Comparison of ENCODE assay signal across 8 cellular contexts in genomic region chr16:48384305-48384981, GRCh38. TPM values are rescaled to one million over a fixed set of nuclear protein-coding genes. Genes with fewer than 3 reads are reported as not detected.
DNase-seq lines count a peak whose midpoint lies in the region; ATAC-seq and TF ChIP-seq lines count a peak whose summit lies in the region.

No MANE protein-coding gene starts in this region.

- H3K4me2 ChIP-seq in HCT116 (ENCODE audit: low read length) (peak overlapping the region; percentile 98), Loucy (ENCODE audit: low read depth, low read length, poor library complexity, severe bottlenecking) (peak overlapping the region; percentile 80), mesendoderm (ENCODE audit: low read length) (peak overlapping the region; percentile 63)

- peak overlapping the region; percentile 91 for H3K4me3 Mint-ChIP-seq in activated CD8-positive, alpha-beta T cell treated with anti-CD3 and anti-CD28 coated beads for 36 hours
- peak overlapping the region; percentile 95 for H3K4me3 Mint-ChIP-seq in endodermal cell

- H3K27me3 ChIP-seq in HCT116 (ENCODE audit: insufficient read depth, low read length) (no peaks in the 10 kb centered on the region), Loucy (ENCODE audit: insufficient read depth, low read length, poor library complexity, severe bottlenecking) (no peaks in the 10 kb centered on the region), endodermal cell (ENCODE audit: control insufficient read depth, insufficient read depth, low read length, poor library complexity, severe bottlenecking) (no peaks in the 10 kb centered on the region), mesendoderm (ENCODE audit: insufficient read depth, low read length, poor library complexity) (no peaks in the 10 kb centered on the region), thoracic aorta (replicated peaks; ENCODE audit: insufficient read depth) (no peaks in the 10 kb centered on the region)

- peak; percentile 42 for DNase-seq in stimulated activated CD4-positive, alpha-beta T cell treated with anti-CD3 and anti-CD28 coated beads, Interleukin-15, amount 100 ng/mL, for 24 hours
- no peak for DNase-seq in stimulated activated CD4-positive, alpha-beta T cell treated with anti-CD3 and anti-CD28 coated beads, Interleukin-2, amount 100 ng/mL, for 48 hours
- DNase-seq in HCT116 (ENCODE audit: low read depth, low spot score), result no peak
- DNase-seq in activated CD8-positive, alpha-beta T cell treated with anti-CD3 and anti-CD28 coated beads for 36 hours, result peak; percentile 35
- peak; percentile 85 for DNase-seq in endodermal cell
- DNase-seq in mesendoderm, result peak; percentile 66
- no peak for DNase-seq in thoracic aorta (ENCODE audit: low spot score)

- H2AK5ac ChIP-seq in mesendoderm (ENCODE audit: low read length), result peak overlapping the region; percentile 17

- H3K27ac ChIP-seq in HCT116 (ENCODE audit: low read depth, low read length) (peak overlapping the region; percentile 94), endodermal cell (ENCODE audit: low read depth, low read length) (peak overlapping the region; percentile 100), mesendoderm (ENCODE audit: low read depth, low read length) (peak overlapping the region; percentile 100), thoracic aorta (peak overlapping the region; percentile 85 to 86)

- H3K4me3 ChIP-seq in HCT116 (replicated peaks in 1 of 2; ENCODE audit: low read depth in 1 of 2, low read length in 2 of 2) (peak overlapping the region; percentile 85), Loucy (ENCODE audit: low read length, poor library complexity, severe bottlenecking) (peak overlapping the region; percentile 89), endodermal cell (ENCODE audit: low read length) (peak overlapping the region; percentile 94), mesendoderm (ENCODE audit: low read length) (peak overlapping the region; percentile 90), thoracic aorta (peak overlapping the region; percentile 92)

- peak overlapping the region; percentile 63 for H2BK120ac ChIP-seq in mesendoderm (ENCODE audit: low read depth, low read length)

- peaks cover 11% of the 10 kb centered on the region for H3K36me3 Mint-ChIP-seq in activated CD8-positive, alpha-beta T cell treated with anti-CD3 and anti-CD28 coated beads for 36 hours (ENCODE audit: low read depth)
- H3K36me3 Mint-ChIP-seq in endodermal cell (ENCODE audit: low read depth), result peaks cover 2% of the 10 kb centered on the region

- H3K36me3 ChIP-seq in HCT116 (ENCODE audit: control insufficient read depth in 1 of 2, insufficient read depth in 2 of 2, low read length in 2 of 2) (no peaks in the 10 kb centered on the region), Loucy (ENCODE audit: insufficient read depth, low read length) (no peaks in the 10 kb centered on the region), endodermal cell (ENCODE audit: control insufficient read depth, insufficient read depth, low read length) (no peaks in the 10 kb centered on the region), mesendoderm (ENCODE audit: control insufficient read depth, insufficient read depth, low read length) (no peaks in the 10 kb centered on the region), thoracic aorta (no peaks in the 10 kb centered on the region)

- H4K20me1 ChIP-seq in HCT116 (ENCODE audit: insufficient read depth) (peaks cover 15% of the 10 kb centered on the region; the same call in 1 of the 2 replicates), Loucy (ENCODE audit: insufficient read depth, low read length, poor library complexity, severe bottlenecking) (peaks cover 49% of the 10 kb centered on the region)

- H3K9me3 ChIP-seq in HCT116 (ENCODE audit: control insufficient read depth in 1 of 2, insufficient read depth in 1 of 2, low read depth in 1 of 2, low read length in 2 of 2) (no peaks in the 10 kb centered on the region), Loucy (ENCODE audit: insufficient read depth, low read depth, low read length) (no peaks in the 10 kb centered on the region), endodermal cell (ENCODE audit: control insufficient read depth, low read length) (no peaks in the 10 kb centered on the region), thoracic aorta (no peaks in the 10 kb centered on the region)

- H3K27me3 Mint-ChIP-seq in activated CD8-positive, alpha-beta T cell treated with anti-CD3 and anti-CD28 coated beads for 36 hours, result no peaks in the 10 kb centered on the region
- H3K27me3 Mint-ChIP-seq in endodermal cell (ENCODE audit: insufficient read depth), result no peaks in the 10 kb centered on the region

- H3K4me1 Mint-ChIP-seq in activated CD8-positive, alpha-beta T cell treated with anti-CD3 and anti-CD28 coated beads for 36 hours (ENCODE audit: low read depth), result peaks cover 26% of the 10 kb centered on the region
- H3K4me1 Mint-ChIP-seq in endodermal cell, result peaks cover 26% of the 10 kb centered on the region

- peak overlapping the region; percentile 99 for H4K8ac ChIP-seq in mesendoderm (ENCODE audit: low read depth, low read length)

- TF ChIP-seq POLR2A in HCT116 (IDR thresholded peaks at IDR 0.05; ENCODE audit: borderline replicate concordance, extremely low read depth, insufficient read depth, insufficient read length), result no peak

- H2BK5ac ChIP-seq in mesendoderm (ENCODE audit: low read length), result peak overlapping the region; percentile 70

- H3K56ac ChIP-seq in mesendoderm (ENCODE audit: low read length), result peak overlapping the region; percentile 94

- H3K9ac ChIP-seq in HCT116 (ENCODE audit: low read length) (peak overlapping the region; percentile 86), Loucy (ENCODE audit: low read depth, low read length, poor library complexity, severe bottlenecking) (peak overlapping the region; percentile 91), endodermal cell (ENCODE audit: extremely low read depth, low read length, poor library complexity, severe bottlenecking) (peak overlapping the region; percentile 91), mesendoderm (ENCODE audit: low read length) (peak overlapping the region; percentile 96)

- CTCF ChIA-PET in HCT116 (lab: Charles Lee), result no interaction called here
- CTCF ChIA-PET in activated CD8-positive, alpha-beta T cell treated with anti-CD3 and anti-CD28 coated beads for 36 hours (lab: Charles Lee), result interaction anchor here (0.9 to 2.5 kb wide), 6 partner anchors 8 to 246 kb away, joined by 3 to 14 read pairs (median 4); no protein-coding TSS in a partner anchor

- intact Hi-C loops in HCT116 (cut with micrococcal nuclease), result no loop called here
- intact Hi-C loops in activated CD8-positive, alpha-beta T cell treated with anti-CD3 and anti-CD28 coated beads for 36 hours (cut with micrococcal nuclease), result loop anchor here (2.0 kb wide), 1 partner anchor 18 kb away; no protein-coding TSS in a partner anchor

- BruUV-seq in HCT116 (replicated peaks; lab: Mats Ljungman, UMichigan), result no TSS peak

- H2AFZ ChIP-seq in HCT116 (ENCODE audit: low read depth, low read length, poor library complexity, severe bottlenecking) (no peak overlapping the region), Loucy (ENCODE audit: low read length) (no peak overlapping the region)

- POLR2A ChIA-PET in HCT116 (lab: Charles Lee), result no interaction called here
- POLR2A ChIA-PET in activated CD8-positive, alpha-beta T cell treated with anti-CD3 and anti-CD28 coated beads for 36 hours (lab: Charles Lee), result interaction anchor here (0.6 to 1.8 kb wide), 8 partner anchors 9 to 239 kb away, joined by 3 to 14 read pairs (median 5); no protein-coding TSS in a partner anchor

- no peak overlapping the region for H2BK15ac ChIP-seq in mesendoderm (replicated peaks; ENCODE audit: low read depth)

- H3K79me1 ChIP-seq in mesendoderm (ENCODE audit: low read length), result no peaks in the 10 kb centered on the region

- H3K23ac ChIP-seq in mesendoderm (ENCODE audit: low read length), result no peak overlapping the region

- H3F3A ChIP-seq in Loucy (ENCODE audit: low read depth), result no peaks in the 10 kb centered on the region

- H3K9me2 ChIP-seq in HCT116 (ENCODE audit: insufficient read depth) (no peaks in the 10 kb centered on the region), Loucy (replicated peaks; ENCODE audit: low read depth, low read length) (no peaks in the 10 kb centered on the region)

- RAD21 ChIA-PET in HCT116 (lab: Charles Lee; ENCODE audit: low non-redundant PET in 1 of 2, low total read pairs in 2 of 2, uncharacterized antibody in 2 of 2, unreplicated experiment in 2 of 2), result interaction anchor here (0.5 kb wide), 2 partner anchors 18 to 31 kb away, joined by 3 to 4 read pairs; no protein-coding TSS in a partner anchor

- peak overlapping the region; percentile 99 for H3K18ac ChIP-seq in mesendoderm (ENCODE audit: low read length)

- WGBS in endodermal cell (ENCODE audit: insufficient coverage in 1 of 2, insufficient read length in 1 of 2), 2 experiments, result 0 to 4% methylated on average over 7 to 66 of the region's 72 CpGs
- no CpG with 5 or more reads among the region's 72 CpGs for WGBS in mesendoderm (ENCODE audit: extremely low coverage, insufficient coverage, low lambda C conversion rate)

- ATAC-seq in HCT116 (peak; percentile 68), thoracic aorta (ENCODE audit: insufficient number of reproducible peaks, low FRiP score, low read depth) (peak; percentile 13)
- peak; percentile 32 for ATAC-seq in activated CD8-positive, alpha-beta T cell treated with anti-CD3 and anti-CD28 coated beads for 36 hours

- peak overlapping the region; percentile 100 for H3K4ac ChIP-seq in mesendoderm (ENCODE audit: low read depth, low read length)

- peaks cover 13 to 19% of the 10 kb centered on the region in 2 experiments; a peak in 3 of 4 replicates for H3K4me1 ChIP-seq in HCT116 (ENCODE audit: control insufficient read depth in 1 of 2, insufficient read depth in 2 of 2, low read length in 2 of 2)
- H3K4me1 ChIP-seq in Loucy (ENCODE audit: insufficient read depth, low read length, poor library complexity, severe bottlenecking), result peaks cover 39% of the 10 kb centered on the region
- peaks cover 5% of the 10 kb centered on the region for H3K4me1 ChIP-seq in endodermal cell (ENCODE audit: control insufficient read depth, insufficient read depth, low read length)
- H3K4me1 ChIP-seq in mesendoderm (ENCODE audit: control insufficient read depth, low read depth, low read length), result peaks cover 2% of the 10 kb centered on the region
- H3K4me1 ChIP-seq in thoracic aorta (ENCODE audit: control insufficient read depth in 1 of 2, low read depth in 2 of 2), result peaks cover 23 to 54% of the 10 kb centered on the region in 2 donors

- TF ChIP-seq CTCF in HCT116 (IDR thresholded peaks at IDR 0.05 in 2 of 3, conservative IDR thresholded peaks at IDR 0.05 in 1 of 3; ENCODE audit: borderline replicate concordance in 1 of 3, insufficient read depth in 1 of 3, low read depth in 2 of 3, low read length in 2 of 3) (no peak), Loucy (conservative IDR thresholded peaks at IDR 0.05; ENCODE audit: low read length) (no peak), endodermal cell (conservative IDR thresholded peaks at IDR 0.05) (no peak), thoracic aorta (IDR thresholded peaks at IDR 0.05) (no peak)
- no peak for TF ChIP-seq CTCF in activated CD8-positive, alpha-beta T cell treated with anti-CD3 and anti-CD28 coated beads for 36 hours (IDR thresholded peaks at IDR 0.05)

- H3K79me2 ChIP-seq in HCT116 (ENCODE audit: insufficient read depth, low read length), result peaks cover 51% of the 10 kb centered on the region
- H3K79me2 ChIP-seq in Loucy (ENCODE audit: insufficient read depth, low read length), result peaks cover 57% of the 10 kb centered on the region
- peaks cover 44% of the 10 kb centered on the region for H3K79me2 ChIP-seq in mesendoderm (ENCODE audit: control insufficient read depth, insufficient read depth, low read length)

- H3K27ac Mint-ChIP-seq in activated CD8-positive, alpha-beta T cell treated with anti-CD3 and anti-CD28 coated beads for 36 hours, result peak overlapping the region; percentile 91
- H3K27ac Mint-ChIP-seq in endodermal cell, result peak overlapping the region; percentile 97

- TF ChIP-seq RAD21 in HCT116 (IDR thresholded peaks at IDR 0.05; ENCODE audit: low read depth), result no peak

- no peak overlapping the region for H4K5ac ChIP-seq in mesendoderm (ENCODE audit: low read length)

- H3K9me3 Mint-ChIP-seq in activated CD8-positive, alpha-beta T cell treated with anti-CD3 and anti-CD28 coated beads for 36 hours, result no peaks in the 10 kb centered on the region
- no peaks in the 10 kb centered on the region for H3K9me3 Mint-ChIP-seq in endodermal cell

RNA-seq across cellular contexts. Expression of gene SIAH1, which starts 0.8 kb away (rescaled TPM):
- total RNA-seq in HCT116 (2021; ENCODE audit: unreplicated experiment) (22.7 TPM), endodermal cell (10 to 100 TPM; 32.8 to 37.5 TPM), thoracic aorta (10 to 100 TPM; 28.2 to 40.8 TPM)
- 13.1 and 16.2 TPM in 2 replicates for polyA plus RNA-seq in HCT116 (2012)
- 10 to 100 TPM; 13.3 to 14.3 TPM for total RNA-seq in activated CD8-positive, alpha-beta T cell treated with anti-CD3 and anti-CD28 coated beads for 36 hours
- polyA plus RNA-seq in endodermal cell (2013, experiment 1 of 2), result 49.0 TPM
- 44.0 TPM for polyA plus RNA-seq in endodermal cell (2013, experiment 2 of 2)
- 35.5 TPM for polyA plus RNA-seq in mesendoderm (2013, experiment 1 of 2)
- 34.9 TPM for polyA plus RNA-seq in mesendoderm (2013, experiment 2 of 2)

Comparison
In these comparisons a context has a peak if more than half of its experiments do, and no peak if none do; other contexts are left out.
1. DNase-seq: peak in stimulated activated CD4-positive, alpha-beta T cell treated with anti-CD3 and anti-CD28 coated beads, Interleukin-15, amount 100 ng/mL, for 24 hours (single experiment), activated CD8-positive, alpha-beta T cell treated with anti-CD3 and anti-CD28 coated beads for 36 hours (single experiment), endodermal cell (single experiment) and mesendoderm (single experiment); none in stimulated activated CD4-positive, alpha-beta T cell treated with anti-CD3 and anti-CD28 coated beads, Interleukin-2, amount 100 ng/mL, for 48 hours (0 of 2), HCT116 (single experiment) and thoracic aorta (single experiment).
2. ATAC-seq: peak in every context shown above with its lines; median percentile 68 in HCT116; 32 in activated CD8-positive, alpha-beta T cell treated with anti-CD3 and anti-CD28 coated beads for 36 hours; 13 in thoracic aorta.
3. Peak in every context shown above with its lines, with median percentiles within 50 percentile points of each other: H3K27ac ChIP-seq, H3K4me2 ChIP-seq, H3K4me3 ChIP-seq and H3K9ac ChIP-seq.